ENCODE assay signal across 8 cellular contexts in the genomic region with DNA sequence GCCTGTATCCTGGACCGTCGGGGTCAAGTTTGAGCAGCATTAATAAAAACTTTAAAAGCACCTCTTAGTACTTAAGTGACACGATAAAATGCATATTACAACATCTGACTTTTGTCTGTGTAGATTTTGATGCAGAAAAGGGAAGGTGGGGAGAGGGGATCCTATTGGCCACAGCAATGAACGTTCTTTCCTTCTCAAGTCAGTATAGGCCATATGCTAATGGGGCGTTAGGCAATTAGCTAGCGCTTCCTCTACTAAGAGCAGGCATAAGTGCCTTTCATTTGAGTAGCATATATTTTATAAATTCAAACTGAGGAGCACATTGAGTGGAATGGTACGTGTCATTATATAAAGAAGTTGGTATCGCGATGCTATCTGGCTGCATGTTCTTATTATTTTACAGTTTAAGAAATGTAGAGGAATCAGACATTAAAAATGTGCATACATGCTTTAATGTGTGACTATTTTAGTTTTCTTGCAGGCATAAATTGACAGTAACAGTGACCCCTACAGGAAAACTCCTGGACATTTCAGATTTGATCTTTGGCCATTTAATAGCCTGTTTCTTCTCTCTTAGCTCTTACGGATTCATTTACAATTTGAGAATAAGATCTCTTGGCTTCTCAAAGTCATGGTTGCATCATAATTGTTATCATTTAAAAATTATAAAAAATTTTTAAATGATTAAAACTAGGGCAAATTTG. TPM values are rescaled to one million over a fixed set of nuclear protein-coding genes. Genes with fewer than 3 reads are reported as not detected.
DNase-seq lines count a peak whose midpoint lies in the region; ATAC-seq, FAIRE-seq and TF ChIP-seq lines count a peak whose summit lies in the region.

No MANE protein-coding gene starts in this region.

- H3K36me3 ChIP-seq in HUES6 (ENCODE audit: control insufficient read depth, insufficient read depth, low read length) (no peaks in the 10 kb centered on the region), adipocyte (ENCODE audit: control insufficient read depth, insufficient read depth, low read length, severe bottlenecking) (no peaks in the 10 kb centered on the region), tibial artery (no peaks in the 10 kb centered on the region)

- no peaks in the 10 kb centered on the region for H3K9me3 ChIP-seq in A549
- H3K9me3 ChIP-seq in HUES6 (ENCODE audit: control insufficient read depth, insufficient read depth, low read depth, low read length): no peaks in the 10 kb centered on the region
- no peaks in the 10 kb centered on the region for H3K9me3 ChIP-seq in adipocyte (ENCODE audit: control insufficient read depth, low read length)
- no peaks in the 10 kb centered on the region for H3K9me3 ChIP-seq in tibial artery

- 0 out of 6 replicates have a peak, but pooled peaks of 1 of the 2 experiments have one; percentile 34 for ATAC-seq in A549
- no peak for ATAC-seq in GM21360 (IDR thresholded peaks at IDR 0.05; ENCODE audit: unreplicated experiment)

- no peak for TF ChIP-seq EP300 in A549 (IDR thresholded peaks at IDR 0.05)

- 76% methylated on average over 10 of the region's 10 CpGs for WGBS in A549 (ENCODE audit: missing lambda C conversion rate)

- peak; percentile 17 to 32 for DNase-seq in A549 (ENCODE audit: low read depth in 1 of 2, low spot score in 1 of 2)
- peak; percentile 36 for DNase-seq in adipocyte (ENCODE audit: low read depth)
- peak; percentile 27 for DNase-seq in inferior parietal cortex (ENCODE audit: extremely low spot score)
- DNase-seq in tibial artery: no peak
- DNase-seq in COLO668 (lab: John Stamatoyannopoulos, UW; ENCODE audit: unreplicated experiment): no peak
- DNase-seq in RCC 7860 (ENCODE audit: low spot score): no peak

- intact Hi-C loops in tibial artery (cut with DNase I; ENCODE audit: low total_unique reads): no loop called here

- H3K4me1 ChIP-seq in A549 (no peaks in the 10 kb centered on the region), HUES6 (ENCODE audit: control insufficient read depth, insufficient read depth, low read length) (peaks cover 20% of the 10 kb centered on the region), adipocyte (ENCODE audit: control insufficient read depth, insufficient read depth, low read length) (peaks cover 8% of the 10 kb centered on the region), tibial artery (peaks cover 0 to 21% (median 10%) of the 10 kb centered on the region in 4 donors)

- H3K9ac ChIP-seq in HUES6 (ENCODE audit: low read length) (peak overlapping the region; percentile 78), adipocyte (ENCODE audit: low read length) (peak overlapping the region; percentile 77)

- TF ChIP-seq CTCF in A549 (IDR thresholded peaks at IDR 0.05): peak; percentile 41
- TF ChIP-seq CTCF in tibial artery (IDR thresholded peaks at IDR 0.05): no peak

- FAIRE-seq in A549 (lab: Jason Lieb, UNC) (no peak), RCC 7860 (lab: Jason Lieb, UNC) (no peak)

- no peak overlapping the region for H3K4me3 ChIP-seq in A549
- peak overlapping the region; percentile 78 for H3K4me3 ChIP-seq in HUES6 (ENCODE audit: low read depth, low read length)
- H3K4me3 ChIP-seq in adipocyte (ENCODE audit: low read length): peak overlapping the region; percentile 84
- peak overlapping the region; percentile 43 to 65 for H3K4me3 ChIP-seq in tibial artery

- H3K27ac ChIP-seq in A549 (no peak overlapping the region), HUES6 (ENCODE audit: low read depth, low read length) (no peak overlapping the region), tibial artery (no peak overlapping the region)

- H3K4me2 ChIP-seq in A549: no peak overlapping the region

- CTCF ChIA-PET in A549 (lab: Yijun Ruan, JAX): interaction anchor here (2.0 kb wide), 1 partner anchor 192 kb away, joined by 10 read pairs; no protein-coding TSS in a partner anchor

- TF ChIP-seq POLR2A in A549 (IDR thresholded peaks at IDR 0.05; ENCODE audit: low read length): no peak

- POLR2A ChIA-PET in A549 (lab: Yijun Ruan, JAX): no interaction called here

- peaks cover 38% of the 10 kb centered on the region for H3K27me3 ChIP-seq in HUES6 (ENCODE audit: control insufficient read depth, insufficient read depth, low read length)
- H3K27me3 ChIP-seq in adipocyte (replicated peaks; ENCODE audit: control insufficient read depth, insufficient read depth, low read length): no peaks in the 10 kb centered on the region
- H3K27me3 ChIP-seq in tibial artery: peaks cover 0 to 16% of the 10 kb centered on the region in 2 donors

- TF ChIP-seq RAD21 in A549 (conservative IDR thresholded peaks at IDR 0.05 in 1 of 2, IDR thresholded peaks at IDR 0.05 in 1 of 2): peak; percentile 38; a peak in 4 of 5 replicates

TF ChIP-seq in A549, 52 proteins besides CTCF, POLR2A, EP300 and RAD21:
- TF ChIP-seq SMC3 (IDR thresholded peaks at IDR 0.05): 0 out of 3 replicates have a peak, but pooled peaks have one; percentile 6
- TF ChIP-seq TP53 (CRISPR knock-in tag; IDR thresholded peaks at IDR 0.05): no peak
- no peak for TF ChIP-seq CHD4 (IDR thresholded peaks at IDR 0.05; ENCODE audit: borderline replicate concordance)
- no peak for TF ChIP-seq ZNF302 (CRISPR knock-in tag; IDR thresholded peaks at IDR 0.05)

RNA-seq across cellular contexts. Expression of a gene that starts 1.1 kb away (rescaled TPM):
- polyA plus RNA-seq in A549 (2011; rRNA removed) (0.06 and 0.09 TPM in 2 replicates), A549 (2017; fragmentation: RNase III; extraction: RNeasy Plus Mini Kit Qiagen cat#74134 plus additional on column Dnase treatment) (0.04 TPM in 1 of 3 replicates, not detected in the others)
- polyA plus RNA-seq in A549 (2012; cell fraction: cytosol; rRNA removed): not detected in 2 replicates
- 0.01 TPM in 1 of 2 replicates, not detected in the other for polyA plus RNA-seq in A549 (2012; cell fraction: nucleus; rRNA removed)
- polyA minus RNA-seq in A549 (2011; rRNA and poly(A)+ RNA removed): 0.33 TPM in 1 of 2 replicates, not detected in the other

Comparison
In these comparisons a context has a peak if more than half of its experiments do, and no peak if none do; other contexts are left out.
1. DNase-seq: peak in A549 (2 of 2), adipocyte (single experiment) and inferior parietal cortex (single experiment); none in tibial artery (0 of 2), COLO668 (single experiment) and RCC 7860 (single experiment).